9 cellular contexts compared by ENCODE assay signal in genomic region chrX:33336783-33337182, GRCh38.
DNase-seq lines count a peak whose midpoint lies in the region; ATAC-seq and TF ChIP-seq lines count a peak whose summit lies in the region.
"Had no signal": no experiment of that assay in that cellular context is flagged by ENCODE, and none has a peak within 500 bp of the region (broad histone marks: within the 10 kb centered on the region; RNA-seq: fewer than 3 reads in every experiment).

No MANE protein-coding gene starts in this region.

- no peaks in the 10 kb centered on the region for H3K9me2 ChIP-seq in OCI-LY7 (ENCODE audit: insufficient read depth, low read length)

- no peaks in the 10 kb centered on the region for H3K9me3 Mint-ChIP-seq in stimulated activated naive CD8-positive, alpha-beta T cell treated with anti-CD3 and anti-CD28 coated beads, Interleukin-15, amount 100 ng/mL, for 72 hours

- peak overlapping the region; percentile 48; the same call in 1 of the 2 replicates for H3K4me2 ChIP-seq in OCI-LY7 (ENCODE audit: low read length)
- H3K4me2 ChIP-seq: KMS-11 had no signal

- H3K27ac ChIP-seq in OCI-LY7 (ENCODE audit: low read depth, low read length, poor library complexity, severe bottlenecking) (no peak overlapping the region), gastroesophageal sphincter (no peak overlapping the region), thyroid gland (no peak overlapping the region)
- H3K27ac ChIP-seq: KMS-11 had no signal

- intact Hi-C loops in OCI-LY7 (cut with micrococcal nuclease; ENCODE audit: unreplicated experiment) = loop anchor here (5.0 kb wide), 1 partner anchor 804 kb away; no protein-coding TSS in a partner anchor
- intact Hi-C loops in thyroid gland (cut with DNase I) = no loop called here

- no peak overlapping the region for H3K27ac Mint-ChIP-seq in stimulated activated naive CD8-positive, alpha-beta T cell treated with anti-CD3 and anti-CD28 coated beads, Interleukin-15, amount 100 ng/mL, for 72 hours

- TF ChIP-seq POLR2A in gastroesophageal sphincter (IDR thresholded peaks at IDR 0.05) (no peak), thyroid gland (IDR thresholded peaks at IDR 0.05) (no peak)

- H3K27me3 ChIP-seq in gastroesophageal sphincter (no peaks in the 10 kb centered on the region), thyroid gland (no peaks in the 10 kb centered on the region)

- WGBS in gastroesophageal sphincter (ENCODE audit: low coverage in 1 of 2), 2 donors = 12 to 17% methylated on average over 4 to 6 of the region's 6 CpGs
- 14 to 26% methylated on average over 6 of the region's 6 CpGs for WGBS in thyroid gland, 2 donors

- POLR2A ChIA-PET in OCI-LY7 (lab: Charles Lee) = no interaction called here

- peak; percentile 79 for TF ChIP-seq CTCF in OCI-LY7 (conservative IDR thresholded peaks at IDR 0.05; ENCODE audit: low read length)
- peak; percentile 19 to 58 (median 41) for TF ChIP-seq CTCF in gastroesophageal sphincter (IDR thresholded peaks at IDR 0.05)
- peak in 3 of 6 experiments; percentile 26 to 42 (median 38) for TF ChIP-seq CTCF in thyroid gland (IDR thresholded peaks at IDR 0.05)

- no peaks in the 10 kb centered on the region for H3K9me3 ChIP-seq in OCI-LY7 (ENCODE audit: low read length)
- H3K9me3 ChIP-seq in gastroesophageal sphincter = no peaks in the 10 kb centered on the region
- no peaks in the 10 kb centered on the region for H3K9me3 ChIP-seq in thyroid gland

- H3K4me1 ChIP-seq in OCI-LY7 (ENCODE audit: insufficient read depth, low read length, poor library complexity, severe bottlenecking) = peaks cover 16% of the 10 kb centered on the region
- no peaks in the 10 kb centered on the region for H3K4me1 ChIP-seq in gastroesophageal sphincter
- H3K4me1 ChIP-seq in thyroid gland = no peaks in the 10 kb centered on the region

- DNase-seq in NCI-H82 (lab: John Stamatoyannopoulos, UW) = peak; percentile 55
- DNase-seq in NCI-H82 treated with DMSO at 0.1 percent for 48 hours (lab: John Stamatoyannopoulos, UW; ENCODE audit: unreplicated experiment) = no peak
- peak; percentile 68 for DNase-seq in OCI-LY7 (ENCODE audit: low spot score)
- peak; percentile 4 to 17 for DNase-seq in thyroid gland
- no peak for DNase-seq in stimulated activated naive CD8-positive, alpha-beta T cell treated with anti-CD3 and anti-CD28 coated beads, Interleukin-15, amount 100 ng/mL, for 72 hours

- no peak for TF ChIP-seq EP300 in gastroesophageal sphincter (IDR thresholded peaks at IDR 0.05)

- peak overlapping the region; percentile 91 for H2AFZ ChIP-seq in OCI-LY7 (ENCODE audit: low read length)

- H3K4me1 Mint-ChIP-seq in stimulated activated naive CD8-positive, alpha-beta T cell treated with anti-CD3 and anti-CD28 coated beads, Interleukin-15, amount 100 ng/mL, for 72 hours = no peaks in the 10 kb centered on the region

- H3K27me3 Mint-ChIP-seq in stimulated activated naive CD8-positive, alpha-beta T cell treated with anti-CD3 and anti-CD28 coated beads, Interleukin-15, amount 100 ng/mL, for 72 hours = no peaks in the 10 kb centered on the region

- no peaks in the 10 kb centered on the region for H3K79me2 ChIP-seq in OCI-LY7 (ENCODE audit: insufficient read depth, low read depth, low read length)

- H3K4me3 ChIP-seq in OCI-LY7 (ENCODE audit: low read depth, low read length, poor library complexity, severe bottlenecking) (no peak overlapping the region), gastroesophageal sphincter (no peak overlapping the region), thyroid gland (replicated peaks in 1 of 3) (no peak overlapping the region)

- no peak overlapping the region for H3K4me3 Mint-ChIP-seq in stimulated activated naive CD8-positive, alpha-beta T cell treated with anti-CD3 and anti-CD28 coated beads, Interleukin-15, amount 100 ng/mL, for 72 hours

- ATAC-seq in gastroesophageal sphincter (no peak), HG03457 (IDR thresholded peaks at IDR 0.05; ENCODE audit: unreplicated experiment) (no peak), GM19467 (IDR thresholded peaks at IDR 0.05; ENCODE audit: unreplicated experiment) (no peak)
- no peak for ATAC-seq in stimulated activated naive CD8-positive, alpha-beta T cell treated with anti-CD3 and anti-CD28 coated beads, Interleukin-15, amount 100 ng/mL, for 72 hours

- CTCF ChIA-PET in OCI-LY7 (lab: Charles Lee; ENCODE audit: unreplicated experiment) = no interaction called here

- peaks cover 5% of the 10 kb centered on the region for H3K36me3 ChIP-seq in OCI-LY7 (ENCODE audit: insufficient read depth, low read length)
- no peaks in the 10 kb centered on the region for H3K36me3 ChIP-seq in gastroesophageal sphincter
- H3K36me3 ChIP-seq in thyroid gland = no peaks in the 10 kb centered on the region

- H4K20me1 ChIP-seq in OCI-LY7 (ENCODE audit: insufficient read depth, low read length) = no peaks in the 10 kb centered on the region

- no TSS peak for BruUV-seq in OCI-LY7 (replicated peaks; lab: Mats Ljungman, UMichigan)

Comparison
In these comparisons a context has a peak if more than half of its experiments do, and no peak if none do; other contexts are left out.
1. DNase-seq: peak in NCI-H82 (single experiment), OCI-LY7 (single experiment) and thyroid gland (2 of 2); none in NCI-H82 treated with DMSO at 0.1 percent for 48 hours (single experiment) and stimulated activated naive CD8-positive, alpha-beta T cell treated with anti-CD3 and anti-CD28 coated beads, Interleukin-15, amount 100 ng/mL, for 72 hours (0 of 2).